Comparison of ENCODE assay signal across 9 cellular contexts in genomic region chr4:144409525-144409924, GRCh38.
"Had no signal": no experiment of that assay in that cellular context is flagged by ENCODE, and none has a peak within 500 bp of the region (broad histone marks: within the 10 kb centered on the region; RNA-seq: fewer than 3 reads in every experiment).

No MANE protein-coding gene starts in this region.

- H3K27ac ChIP-seq: GM23248, KMS-11 had no signal

- DNase-seq: GM23248, GOT3, H7, IMR-90, KBM-7 had no signal

- ATAC-seq: HCT116 had no signal

- H3K9ac ChIP-seq: GM23248, KMS-11 had no signal

- H3K4me2 ChIP-seq: KMS-11 had no signal

- H3K9me3 ChIP-seq: HAP-1 had no signal

- FAIRE-seq: HTR-8/SVneo had no signal

- H3K4me3 ChIP-seq: GM23248, HAP-1 had no signal

- H2AFZ ChIP-seq: GM23248 had no signal

- H3K36me3 ChIP-seq: HAP-1 had no signal
